Comparison of ENCODE assay signal across 8 cellular contexts in genomic region chr1:154183045-154183968, GRCh38. TPM values are rescaled to one million over a fixed set of nuclear protein-coding genes. Genes with fewer than 3 reads are reported as not detected.
A peak's percentile ranks its signal among the peaks of the same experiment; 100 is the strongest.
DNase-seq lines count a peak whose midpoint lies in the region; ATAC-seq and TF ChIP-seq lines count a peak whose summit lies in the region.

No MANE protein-coding gene starts in this region.

- H3K4me3 ChIP-seq in GM12875 (ENCODE audit: low read depth, low read length) (peak overlapping the region; percentile 96), trophoblast cell (ENCODE audit: low read depth, low read length) (peak overlapping the region; percentile 99), transverse colon (peak overlapping the region; percentile 69 to 82 (median 74))

- intact Hi-C loops in cardiac septum (cut with DNase I): loop anchor here (2.0 kb wide), 1 partner anchor 37 kb away; the partner anchor contains the start of gene UBAP2L
- intact Hi-C loops in transverse colon (cut with DNase I; ENCODE audit: low total_unique reads): no loop called here

- peak; percentile 100 for TF ChIP-seq POLR2A in transverse colon (IDR thresholded peaks at IDR 0.05)

- peak overlapping the region; percentile 77 for H4K8ac ChIP-seq in trophoblast cell (ENCODE audit: low read depth, low read length)

- peak overlapping the region; percentile 43 for H3K18ac ChIP-seq in trophoblast cell (ENCODE audit: low read length)

- H3K4me2 ChIP-seq in trophoblast cell (ENCODE audit: low read length): peak overlapping the region; percentile 74

- H3K79me1 ChIP-seq in trophoblast cell (ENCODE audit: low read length): peaks cover 15% of the 10 kb centered on the region

- H3K23ac ChIP-seq in trophoblast cell (ENCODE audit: low read length): no peak overlapping the region

- peak overlapping the region; percentile 71 for H2BK5ac ChIP-seq in trophoblast cell (ENCODE audit: low read depth, low read length, poor library complexity)

- peak overlapping the region; percentile 81 for H2AK5ac ChIP-seq in trophoblast cell (ENCODE audit: low read length)

- peak; percentile 58 for TF ChIP-seq EP300 in transverse colon (IDR thresholded peaks at IDR 0.05; ENCODE audit: low read depth)

- H2AFZ ChIP-seq in trophoblast cell (ENCODE audit: insufficient read depth, low read length, poor library complexity): peak overlapping the region; percentile 64

- peak overlapping the region; percentile 95 for H3K9ac ChIP-seq in trophoblast cell (ENCODE audit: low read length)

- no peak overlapping the region for H2BK12ac ChIP-seq in trophoblast cell (ENCODE audit: low read length)

- peak overlapping the region; percentile 70 for H3K27ac ChIP-seq in adipose tissue (ENCODE audit: low read depth, low read length)
- H3K27ac ChIP-seq in trophoblast cell (ENCODE audit: low read depth, low read length): peak overlapping the region; percentile 67
- peak overlapping the region; percentile 95 to 97 (median 96) for H3K27ac ChIP-seq in transverse colon

- ATAC-seq in HG02763 (IDR thresholded peaks at IDR 0.05; ENCODE audit: unreplicated experiment): peak; percentile 70

- in situ Hi-C loops in transverse colon (cut with MboI; ENCODE audit: low pct_ligation_motif_present in 1 of 4, low pct_unique_long_range_greater_than_20kb in 1 of 4, low sequenced_read_pairs in 3 of 4): no loop called here

- peak overlapping the region; percentile 28 for H2BK120ac ChIP-seq in trophoblast cell (ENCODE audit: insufficient read depth, low read length, poor library complexity)

- H3K27me3 ChIP-seq in trophoblast cell (ENCODE audit: insufficient read depth, low read length): no peaks in the 10 kb centered on the region
- no peaks in the 10 kb centered on the region for H3K27me3 ChIP-seq in transverse colon

- H4K12ac ChIP-seq in trophoblast cell (ENCODE audit: low read depth, low read length): peak overlapping the region; percentile 65

- 11 to 12% (median 11%) methylated on average over 39 to 44 of the region's 44 CpGs for WGBS in adipose tissue, 3 donors
- WGBS in trophoblast cell (ENCODE audit: extremely low coverage, insufficient coverage, insufficient read length): no CpG with 5 or more reads among the region's 44 CpGs
- 11 to 63% methylated on average over 8 to 44 of the region's 44 CpGs for WGBS in transverse colon (ENCODE audit: low coverage in 1 of 2), 2 donors

- peaks cover 13 to 15% of the 10 kb centered on the region in 2 experiments for H3K4me1 ChIP-seq in trophoblast cell (ENCODE audit: control insufficient read depth in 1 of 2, insufficient read depth in 2 of 2, low read length in 2 of 2)
- peaks cover 34 to 46% (median 40%) of the 10 kb centered on the region in 4 donors for H3K4me1 ChIP-seq in transverse colon

- H3K79me2 ChIP-seq in trophoblast cell (ENCODE audit: control insufficient read depth, insufficient read depth, low read length, poor library complexity): peaks cover 26% of the 10 kb centered on the region

- H3K4ac ChIP-seq in trophoblast cell (ENCODE audit: low read depth, low read length): peak overlapping the region; percentile 84

- H3K14ac ChIP-seq in trophoblast cell (ENCODE audit: low read length): peak overlapping the region; percentile 75

- no peaks in the 10 kb centered on the region for H3K9me3 ChIP-seq in trophoblast cell (ENCODE audit: insufficient read depth, low read depth, low read length)
- no peaks in the 10 kb centered on the region for H3K9me3 ChIP-seq in transverse colon

- H4K91ac ChIP-seq in trophoblast cell (ENCODE audit: low read depth, low read length): peak overlapping the region; percentile 91

- TF ChIP-seq CTCF in GM12875 (IDR thresholded peaks at IDR 0.05; ENCODE audit: borderline replicate concordance, insufficient read depth, low read depth, low read length) (no peak), transverse colon (IDR thresholded peaks at IDR 0.05) (peak in 2 of 5 experiments; percentile 8 to 54)

- peak; percentile 94 for DNase-seq in NCI-H1436 (lab: John Stamatoyannopoulos, UW)
- DNase-seq in SW480 (ENCODE audit: low spot score): peak; percentile 98
- peak; percentile 98 for DNase-seq in cardiac septum (ENCODE audit: low spot score)
- peak; percentile 99 for DNase-seq in trophoblast cell
- DNase-seq in transverse colon: peak; percentile 99

- H3K36me3 ChIP-seq in trophoblast cell (ENCODE audit: control insufficient read depth in 1 of 2, insufficient read depth in 2 of 2, low read length in 2 of 2): no peaks in the 10 kb centered on the region
- H3K36me3 ChIP-seq in transverse colon: peaks cover 0 to 7% (median 0%) of the 10 kb centered on the region in 4 donors

RNA-seq across cellular contexts. Expression of gene TPM3, which starts 8.6 kb away (rescaled TPM):
- polyA plus RNA-seq in adipose tissue: 100 to 1,000 TPM in 2 of 3 donors, 10 to 100 TPM in 1; 68.2 to 233 (median 184) TPM
- total RNA-seq in cardiac septum: 364 TPM
- polyA plus RNA-seq in trophoblast cell (2013): 374 and 377 TPM in 2 replicates
- 100 to 1,000 TPM; 208 to 434 (median 324) TPM for total RNA-seq in transverse colon

RNA-seq across cellular contexts. Expression of gene CFAP141, which starts 22.8 kb away (rescaled TPM):
- not detected for polyA plus RNA-seq in adipose tissue
- total RNA-seq in cardiac septum: not detected
- not detected in 2 replicates for polyA plus RNA-seq in trophoblast cell (2013)
- total RNA-seq in transverse colon: not detected

RNA-seq across cellular contexts. Expression of gene NUP210L, which starts 28.4 kb away (rescaled TPM):
- polyA plus RNA-seq in adipose tissue: under 1 TPM in 1 of 3 donors, not detected in 2; 0.02 TPM
- total RNA-seq in cardiac septum (0.48 TPM), transverse colon (not detected)
- polyA plus RNA-seq in trophoblast cell (2013): 0.01 and 0.03 TPM in 2 replicates

RNA-seq across cellular contexts. Expression of gene UBAP2L, which starts 37.4 kb away (rescaled TPM):
- 10 to 100 TPM; 35.8 to 70.9 (median 67.5) TPM for polyA plus RNA-seq in adipose tissue
- total RNA-seq in cardiac septum (111 TPM), transverse colon (10 to 100 TPM; 42.4 to 62.0 (median 50.6) TPM)
- 162 and 163 TPM in 2 replicates for polyA plus RNA-seq in trophoblast cell (2013)

Comparison
In these comparisons a context has a peak if more than half of its experiments do, and no peak if none do; other contexts are left out.
1. Peak in every context shown above with its lines: DNase-seq, ATAC-seq, H3K4me3 ChIP-seq and H3K27ac ChIP-seq.